Comparison of ENCODE assay signal across 14 cellular contexts in genomic region chr4:143668930-143669553, GRCh38. TPM values are rescaled to one million over a fixed set of nuclear protein-coding genes. Genes with fewer than 3 reads are reported as not detected.
DNase-seq lines count a peak whose midpoint lies in the region; ATAC-seq and TF ChIP-seq lines count a peak whose summit lies in the region.
"Had no signal": no experiment of that assay in that cellular context is flagged by ENCODE, and none has a peak within 500 bp of the region (broad histone marks: within the 10 kb centered on the region; RNA-seq: fewer than 3 reads in every experiment).

No MANE protein-coding gene starts in this region.

- POLR2A ChIA-PET in activated CD8-positive, alpha-beta T cell treated with anti-CD3 and anti-CD28 coated beads for 36 hours (lab: Charles Lee), result no interaction called here

- no peak overlapping the region for H3K4me3 Mint-ChIP-seq in nephron
- H3K4me3 Mint-ChIP-seq in activated T-cell treated with anti-CD3 and anti-CD28 coated beads, Interleukin-2, amount 50 U/mL, for 24 hours, result no peak overlapping the region
- no peak overlapping the region for H3K4me3 Mint-ChIP-seq in activated CD8-positive, alpha-beta T cell treated with anti-CD3 and anti-CD28 coated beads for 36 hours
- H3K4me3 Mint-ChIP-seq: activated B cell treated with CpG ODN at 0.5 μM for 24 hours had no signal

- no peak for DNase-seq in activated T-cell treated with anti-CD3 and anti-CD28 coated beads, Interleukin-2, amount 50 U/mL, for 24 hours
- DNase-seq in stimulated activated CD4-positive, alpha-beta T cell treated with anti-CD3 and anti-CD28 coated beads, Interleukin-15, amount 100 ng/mL, for 24 hours, result no peak
- DNase-seq in activated CD8-positive, alpha-beta T cell treated with anti-CD3 and anti-CD28 coated beads for 36 hours, result no peak
- DNase-seq in NOMO-1 treated with DMSO at 0.1 percent for 48 hours (lab: John Stamatoyannopoulos, UW; ENCODE audit: unreplicated experiment), result no peak
- DNase-seq: activated B cell treated with CpG ODN at 0.5 μM for 24 hours, DMS 273 treated with DMSO at 0.1 percent for 48 hours, right lobe of liver, SHP77 had no signal

- no peak for TF ChIP-seq CTCF in nephron (IDR thresholded peaks at IDR 0.05; ENCODE audit: unreplicated experiment in 3 of 3)
- TF ChIP-seq CTCF in activated CD8-positive, alpha-beta T cell treated with anti-CD3 and anti-CD28 coated beads for 36 hours (IDR thresholded peaks at IDR 0.05), result no peak

- intact Hi-C loops in activated CD8-positive, alpha-beta T cell treated with anti-CD3 and anti-CD28 coated beads for 36 hours (cut with micrococcal nuclease), result no loop called here

- CTCF ChIA-PET in activated CD8-positive, alpha-beta T cell treated with anti-CD3 and anti-CD28 coated beads for 36 hours (lab: Charles Lee), result no interaction called here

- H3K4me1 Mint-ChIP-seq in nephron, result peaks cover 23% of the 10 kb centered on the region
- no peaks in the 10 kb centered on the region for H3K4me1 Mint-ChIP-seq in activated T-cell treated with anti-CD3 and anti-CD28 coated beads, Interleukin-2, amount 50 U/mL, for 24 hours (ENCODE audit: low read depth)
- no peaks in the 10 kb centered on the region for H3K4me1 Mint-ChIP-seq in activated CD8-positive, alpha-beta T cell treated with anti-CD3 and anti-CD28 coated beads for 36 hours (ENCODE audit: low read depth)
- H3K4me1 Mint-ChIP-seq: activated B cell treated with CpG ODN at 0.5 μM for 24 hours had no signal

- peak; percentile 90 for ATAC-seq in GM19023 (IDR thresholded peaks at IDR 0.05; ENCODE audit: unreplicated experiment)
- peak; percentile 99 for ATAC-seq in GM21717 (IDR thresholded peaks at IDR 0.05; ENCODE audit: unreplicated experiment)
- ATAC-seq in HG03103 (IDR thresholded peaks at IDR 0.05; ENCODE audit: low read depth, unreplicated experiment), result peak; percentile 96
- no peak for ATAC-seq in activated CD8-positive, alpha-beta T cell treated with anti-CD3 and anti-CD28 coated beads for 36 hours
- ATAC-seq: right lobe of liver had no signal

- peaks cover 4% of the 10 kb centered on the region for H3K36me3 Mint-ChIP-seq in nephron (ENCODE audit: low read depth)
- H3K36me3 Mint-ChIP-seq in activated T-cell treated with anti-CD3 and anti-CD28 coated beads, Interleukin-2, amount 50 U/mL, for 24 hours (ENCODE audit: low read depth), result no peaks in the 10 kb centered on the region
- no peaks in the 10 kb centered on the region for H3K36me3 Mint-ChIP-seq in activated CD8-positive, alpha-beta T cell treated with anti-CD3 and anti-CD28 coated beads for 36 hours (ENCODE audit: low read depth)

- H3K27ac Mint-ChIP-seq in nephron, result peak overlapping the region; percentile 94 to 97 (median 96)
- H3K27ac Mint-ChIP-seq in activated T-cell treated with anti-CD3 and anti-CD28 coated beads, Interleukin-2, amount 50 U/mL, for 24 hours, result no peak overlapping the region
- H3K27ac Mint-ChIP-seq in activated CD8-positive, alpha-beta T cell treated with anti-CD3 and anti-CD28 coated beads for 36 hours, result no peak overlapping the region
- H3K27ac Mint-ChIP-seq: activated B cell treated with CpG ODN at 0.5 μM for 24 hours had no signal

- peaks cover 4% of the 10 kb centered on the region for H3K9me3 Mint-ChIP-seq in nephron
- peaks cover 2% of the 10 kb centered on the region for H3K9me3 Mint-ChIP-seq in activated T-cell treated with anti-CD3 and anti-CD28 coated beads, Interleukin-2, amount 50 U/mL, for 24 hours
- peaks cover 1% of the 10 kb centered on the region for H3K9me3 Mint-ChIP-seq in activated CD8-positive, alpha-beta T cell treated with anti-CD3 and anti-CD28 coated beads for 36 hours

- peaks cover 3% of the 10 kb centered on the region for H3K27me3 Mint-ChIP-seq in nephron (ENCODE audit: low read depth)
- H3K27me3 Mint-ChIP-seq in activated T-cell treated with anti-CD3 and anti-CD28 coated beads, Interleukin-2, amount 50 U/mL, for 24 hours, result no peaks in the 10 kb centered on the region
- no peaks in the 10 kb centered on the region for H3K27me3 Mint-ChIP-seq in activated CD8-positive, alpha-beta T cell treated with anti-CD3 and anti-CD28 coated beads for 36 hours
- H3K27me3 Mint-ChIP-seq: activated B cell treated with CpG ODN at 0.5 μM for 24 hours had no signal

RNA-seq across cellular contexts. Expression of gene FREM3, which starts 31.4 kb away (rescaled TPM):
- total RNA-seq in activated CD8-positive, alpha-beta T cell treated with anti-CD3 and anti-CD28 coated beads for 36 hours, result not detected
- total RNA-seq: activated B cell treated with CpG ODN at 0.5 μM for 24 hours, cardiac septum, right lobe of liver, tibial nerve had no signal

Comparison
In these comparisons a context has a peak if more than half of its experiments do, and no peak if none do; other contexts are left out.
1. H3K27ac Mint-ChIP-seq: peak in nephron (3 of 3); none in activated T-cell treated with anti-CD3 and anti-CD28 coated beads, Interleukin-2, amount 50 U/mL, for 24 hours (single experiment) and activated CD8-positive, alpha-beta T cell treated with anti-CD3 and anti-CD28 coated beads for 36 hours (single experiment).